In the genomic region with DNA sequence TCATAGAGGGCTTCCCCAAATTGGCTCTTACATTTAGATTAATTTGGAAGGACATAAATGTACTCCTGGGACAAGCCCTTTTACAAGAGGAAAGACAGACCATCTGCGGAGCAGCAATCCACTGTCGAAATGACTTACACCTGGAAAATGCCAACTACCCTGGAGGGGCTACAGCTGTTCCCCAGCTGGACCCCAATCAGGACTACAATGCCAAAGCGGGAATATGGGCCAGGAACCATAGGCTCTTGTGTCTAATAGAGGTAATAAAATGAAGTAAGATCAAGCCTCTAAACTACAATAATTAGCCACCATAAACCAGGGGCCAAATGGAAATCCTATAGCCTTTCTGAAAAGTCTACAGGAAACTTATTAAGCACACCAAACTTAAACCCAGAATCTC, we compare ENCODE assay signal across 26 cellular contexts.
"Had no signal": no experiment of that assay in that cellular context is flagged by ENCODE, and none has a peak within 500 bp of the region (broad histone marks: within the 10 kb centered on the region; RNA-seq: fewer than 3 reads in every experiment).

No MANE protein-coding gene starts in this region.

- H3K36me3 ChIP-seq: colonic mucosa, esophagus muscularis mucosa, heart right ventricle, left lung, neutrophil, prostate gland, stomach, thyroid gland, vagina had no signal

- H3K27ac Mint-ChIP-seq: dendritic cell treated with granulocyte-macrophage colony-stimulating factor and Interleukin-4, amounts not matched to agents 40 ng/mL and 50 ng/mL, for 4 days; endodermal cell; naive thymus-derived CD8-positive, alpha-beta T cell; stimulated activated effector memory CD8-positive, alpha-beta T cell treated with anti-CD3 and anti-CD28 coated beads, Interleukin-12 subunit alpha, Interleukin-12 subunit beta, amount 100 ng/mL, for 72 hours had no signal

- H3K4me1 ChIP-seq: foreskin keratinocyte, left lung, prostate gland had no signal

- H3K9me3 Mint-ChIP-seq: stimulated activated effector memory CD8-positive, alpha-beta T cell treated with anti-CD3 and anti-CD28 coated beads, Interleukin-12 subunit alpha, Interleukin-12 subunit beta, amount 100 ng/mL, for 72 hours had no signal

- H3K27ac ChIP-seq: colonic mucosa, esophagus muscularis mucosa, foreskin keratinocyte, heart right ventricle, left lung, neutrophil, prostate gland, stomach, thyroid gland, vagina had no signal

- H3K27me3 ChIP-seq: colonic mucosa, esophagus muscularis mucosa, foreskin keratinocyte, heart right ventricle, left lung, neutrophil, sigmoid colon, stomach, thyroid gland, vagina had no signal

- H3K4me3 ChIP-seq: colonic mucosa, esophagus muscularis mucosa, heart right ventricle, left lung, prostate gland, sigmoid colon, stomach, thyroid gland, vagina had no signal

- ATAC-seq: foreskin keratinocyte; heart right ventricle; left cardiac atrium; left lung; naive thymus-derived CD8-positive, alpha-beta T cell; right cardiac atrium; stimulated activated effector memory CD8-positive, alpha-beta T cell treated with anti-CD3 and anti-CD28 coated beads, Interleukin-12 subunit alpha, Interleukin-12 subunit beta, amount 100 ng/mL, for 72 hours had no signal

- DNase-seq: colonic mucosa; effector CD8-positive, alpha-beta T cell; endodermal cell; foreskin keratinocyte; glutamatergic neuron; heart right ventricle; hippocampal formation; left cardiac atrium; left lung; mesendoderm; naive thymus-derived CD8-positive, alpha-beta T cell; right cardiac atrium; sigmoid colon; stimulated activated CD4-positive, alpha-beta T cell treated with anti-CD3 and anti-CD28 coated beads, Interleukin-2, amount 100 ng/mL, for 24 hours; stimulated activated CD4-positive, alpha-beta T cell treated with anti-CD3 and anti-CD28 coated beads, Interleukin-4, amount 100 ng/mL, for 24 hours; stimulated activated naive CD4-positive, alpha-beta T cell treated with Interleukin-2 at 50 U/mL for 16 hours; stomach; thyroid gland; trophoblast cell had no signal

- H3K9me3 ChIP-seq: colonic mucosa, esophagus muscularis mucosa, left lung, neutrophil, prostate gland, sigmoid colon, stomach, thyroid gland, vagina had no signal

- H3K4me3 Mint-ChIP-seq: dendritic cell treated with granulocyte-macrophage colony-stimulating factor and Interleukin-4, amounts not matched to agents 40 ng/mL and 50 ng/mL, for 4 days; endodermal cell; naive thymus-derived CD8-positive, alpha-beta T cell; neural crest cell; stimulated activated effector memory CD8-positive, alpha-beta T cell treated with anti-CD3 and anti-CD28 coated beads, Interleukin-12 subunit alpha, Interleukin-12 subunit beta, amount 100 ng/mL, for 72 hours had no signal

- H3K4me1 Mint-ChIP-seq: naive thymus-derived CD8-positive, alpha-beta T cell; stimulated activated effector memory CD8-positive, alpha-beta T cell treated with anti-CD3 and anti-CD28 coated beads, Interleukin-12 subunit alpha, Interleukin-12 subunit beta, amount 100 ng/mL, for 72 hours had no signal

- H3K36me3 Mint-ChIP-seq: naive thymus-derived CD8-positive, alpha-beta T cell; stimulated activated effector memory CD8-positive, alpha-beta T cell treated with anti-CD3 and anti-CD28 coated beads, Interleukin-12 subunit alpha, Interleukin-12 subunit beta, amount 100 ng/mL, for 72 hours had no signal

- H3K27me3 Mint-ChIP-seq: dendritic cell treated with granulocyte-macrophage colony-stimulating factor and Interleukin-4, amounts not matched to agents 40 ng/mL and 50 ng/mL, for 4 days had no signal
